1 cellular context compared by ENCODE assay signal in the genomic region with DNA sequence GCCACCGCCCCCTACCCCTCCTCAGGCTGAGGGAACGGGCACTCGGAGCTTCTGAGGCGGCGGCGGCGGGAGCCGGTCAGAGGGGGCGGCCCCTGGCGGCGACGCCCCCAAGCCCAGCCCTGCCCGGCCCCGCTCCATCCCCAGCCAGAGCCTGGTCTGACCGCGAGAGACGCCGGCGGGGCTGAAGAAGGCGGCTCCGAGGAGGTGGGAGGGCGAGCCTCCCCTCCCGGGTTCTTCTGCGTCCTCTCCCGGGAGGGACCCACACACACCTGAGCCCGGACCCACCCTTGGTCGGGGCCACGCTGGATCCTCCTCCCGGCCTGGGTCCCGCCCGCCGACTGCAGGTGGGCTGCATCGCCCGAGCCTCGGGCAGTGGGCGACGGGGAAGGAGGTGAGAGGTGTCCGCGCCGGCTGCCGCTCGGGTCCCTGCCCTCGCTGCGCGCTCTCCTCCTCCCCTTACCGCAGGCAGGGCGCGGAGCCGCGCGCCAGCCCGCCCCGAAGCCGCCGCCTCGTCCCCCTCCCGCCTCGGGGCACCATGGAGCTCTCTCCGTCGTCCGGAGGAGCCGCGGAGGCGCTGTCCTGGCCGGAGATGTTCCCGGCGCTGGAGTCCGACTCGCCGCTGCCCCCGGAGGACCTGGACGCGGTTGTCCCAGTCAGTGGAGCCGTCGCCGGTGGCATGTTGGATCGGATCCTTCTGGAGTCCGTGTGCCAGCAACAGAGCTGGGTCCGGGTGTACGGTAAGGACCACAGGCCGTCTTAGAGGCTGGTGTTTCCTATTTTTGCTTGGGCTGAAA.
TF ChIP-seq lines count a peak whose summit lies in the region.

TSS of gene RASAL2 (plus strand) at position 147 of the 794 bp plus-strand sequence. CDS start at position 536, 389 bp downstream.

TF ChIP-seq in HepG2, 621 proteins besides CTCF, POLR2A, EP300 and RAD21 (continued from another document and continues in another):
- TF ChIP-seq, protein P1, sequence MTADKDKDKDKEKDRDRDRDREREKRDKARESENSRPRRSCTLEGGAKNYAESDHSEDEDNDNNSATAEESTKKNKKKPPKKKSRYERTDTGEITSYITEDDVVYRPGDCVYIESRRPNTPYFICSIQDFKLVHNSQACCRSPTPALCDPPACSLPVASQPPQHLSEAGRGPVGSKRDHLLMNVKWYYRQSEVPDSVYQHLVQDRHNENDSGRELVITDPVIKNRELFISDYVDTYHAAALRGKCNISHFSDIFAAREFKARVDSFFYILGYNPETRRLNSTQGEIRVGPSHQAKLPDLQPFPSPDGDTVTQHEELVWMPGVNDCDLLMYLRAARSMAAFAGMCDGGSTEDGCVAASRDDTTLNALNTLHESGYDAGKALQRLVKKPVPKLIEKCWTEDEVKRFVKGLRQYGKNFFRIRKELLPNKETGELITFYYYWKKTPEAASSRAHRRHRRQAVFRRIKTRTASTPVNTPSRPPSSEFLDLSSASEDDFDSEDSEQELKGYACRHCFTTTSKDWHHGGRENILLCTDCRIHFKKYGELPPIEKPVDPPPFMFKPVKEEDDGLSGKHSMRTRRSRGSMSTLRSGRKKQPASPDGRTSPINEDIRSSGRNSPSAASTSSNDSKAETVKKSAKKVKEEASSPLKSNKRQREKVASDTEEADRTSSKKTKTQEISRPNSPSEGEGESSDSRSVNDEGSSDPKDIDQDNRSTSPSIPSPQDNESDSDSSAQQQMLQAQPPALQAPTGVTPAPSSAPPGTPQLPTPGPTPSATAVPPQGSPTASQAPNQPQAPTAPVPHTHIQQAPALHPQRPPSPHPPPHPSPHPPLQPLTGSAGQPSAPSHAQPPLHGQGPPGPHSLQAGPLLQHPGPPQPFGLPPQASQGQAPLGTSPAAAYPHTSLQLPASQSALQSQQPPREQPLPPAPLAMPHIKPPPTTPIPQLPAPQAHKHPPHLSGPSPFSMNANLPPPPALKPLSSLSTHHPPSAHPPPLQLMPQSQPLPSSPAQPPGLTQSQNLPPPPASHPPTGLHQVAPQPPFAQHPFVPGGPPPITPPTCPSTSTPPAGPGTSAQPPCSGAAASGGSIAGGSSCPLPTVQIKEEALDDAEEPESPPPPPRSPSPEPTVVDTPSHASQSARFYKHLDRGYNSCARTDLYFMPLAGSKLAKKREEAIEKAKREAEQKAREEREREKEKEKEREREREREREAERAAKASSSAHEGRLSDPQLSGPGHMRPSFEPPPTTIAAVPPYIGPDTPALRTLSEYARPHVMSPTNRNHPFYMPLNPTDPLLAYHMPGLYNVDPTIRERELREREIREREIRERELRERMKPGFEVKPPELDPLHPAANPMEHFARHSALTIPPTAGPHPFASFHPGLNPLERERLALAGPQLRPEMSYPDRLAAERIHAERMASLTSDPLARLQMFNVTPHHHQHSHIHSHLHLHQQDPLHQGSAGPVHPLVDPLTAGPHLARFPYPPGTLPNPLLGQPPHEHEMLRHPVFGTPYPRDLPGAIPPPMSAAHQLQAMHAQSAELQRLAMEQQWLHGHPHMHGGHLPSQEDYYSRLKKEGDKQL (CRISPR knock-in tag; IDR thresholded peaks at IDR 0.05; ENCODE audit: low read depth) = no peak
- TF ChIP-seq ZNF101 (CRISPR knock-in tag; IDR thresholded peaks at IDR 0.05; ENCODE audit: borderline replicate concordance, low read depth) (no peak), NFKBIZ (CRISPR knock-in tag; IDR thresholded peaks at IDR 0.05) (no peak), SOX13 (IDR thresholded peaks at IDR 0.05) (no peak), SOX13 (CRISPR knock-in tag; conservative IDR thresholded peaks at IDR 0.05 in 1 of 2, IDR thresholded peaks at IDR 0.05 in 1 of 2) (0 out of 4 replicates have a peak, but pooled peaks of 1 of the 2 experiments have one; percentile 1), KLF16 (CRISPR knock-in tag; IDR thresholded peaks at IDR 0.05) (0 out of 4 replicates have a peak, but pooled peaks of 1 of the 2 experiments have one; percentile 18), SAP130 (CRISPR knock-in tag; IDR thresholded peaks at IDR 0.05; ENCODE audit: low read depth) (peak; percentile 57), HDAC1 (CRISPR knock-in tag; IDR thresholded peaks at IDR 0.05) (peak; percentile 28; the same call in 1 of the 2 replicates), SMAD1 (CRISPR knock-in tag; IDR thresholded peaks at IDR 0.05; ENCODE audit: borderline replicate concordance, low read depth) (no peak), PLRG1 (conservative IDR thresholded peaks at IDR 0.05) (no peak), THRA (CRISPR knock-in tag; IDR thresholded peaks at IDR 0.05; ENCODE audit: borderline replicate concordance) (0 out of 2 replicates have a peak, but pooled peaks have one; percentile 3), CHD2 (IDR thresholded peaks at IDR 0.05; ENCODE audit: low read depth, low read length) (no peak), ZNF354B (CRISPR knock-in tag; IDR thresholded peaks at IDR 0.05) (no peak), ATAD3A (CRISPR knock-in tag; IDR thresholded peaks at IDR 0.05) (no peak), HNRNPK (IDR thresholded peaks at IDR 0.05; ENCODE audit: low read depth, low read length, poor library complexity, severe bottlenecking) (no peak), NONO (IDR thresholded peaks at IDR 0.05) (no peak), NONO (CRISPR knock-in tag; conservative IDR thresholded peaks at IDR 0.05) (peak; percentile 42; the same call in 1 of the 2 replicates), ZSCAN25 (CRISPR knock-in tag; IDR thresholded peaks at IDR 0.05) (0 out of 2 replicates have a peak, but pooled peaks have one; percentile 5), RBM39 (IDR thresholded peaks at IDR 0.05; ENCODE audit: low read depth, low read length, poor library complexity, severe bottlenecking) (no peak), ZBTB7A (CRISPR knock-in tag; IDR thresholded peaks at IDR 0.05) (peak; percentile 50), ZBTB49 (CRISPR knock-in tag; IDR thresholded peaks at IDR 0.05; ENCODE audit: borderline replicate concordance) (no peak), HDAC6 (IDR thresholded peaks at IDR 0.05; ENCODE audit: low read depth, low read length) (no peak), MBNL3 (CRISPR knock-in tag; conservative IDR thresholded peaks at IDR 0.05) (no peak), UBTF (CRISPR knock-in tag; IDR thresholded peaks at IDR 0.05) (peak; percentile 99), MAX (IDR thresholded peaks at IDR 0.05) (peak; percentile 25; the same call in 1 of the 2 replicates), RORA (CRISPR knock-in tag; IDR thresholded peaks at IDR 0.05) (no peak), HOXA9 (CRISPR knock-in tag; IDR thresholded peaks at IDR 0.05; ENCODE audit: borderline replicate concordance) (0 out of 2 replicates have a peak, but pooled peaks have one; percentile 39), RXRA (CRISPR knock-in tag; IDR thresholded peaks at IDR 0.05) (no peak), ZNF235 (CRISPR knock-in tag; IDR thresholded peaks at IDR 0.05; ENCODE audit: borderline replicate concordance) (peak; percentile 75; the same call in 1 of the 2 replicates), ZFX (CRISPR knock-in tag; IDR thresholded peaks at IDR 0.05; ENCODE audit: low read depth) (peak; percentile 21), ZNF616 (CRISPR knock-in tag; IDR thresholded peaks at IDR 0.05; ENCODE audit: low read depth) (no peak), ZBTB38 (CRISPR knock-in tag; IDR thresholded peaks at IDR 0.05) (0 out of 2 replicates have a peak, but pooled peaks have one; percentile 16)
- TF ChIP-seq, protein P2, sequence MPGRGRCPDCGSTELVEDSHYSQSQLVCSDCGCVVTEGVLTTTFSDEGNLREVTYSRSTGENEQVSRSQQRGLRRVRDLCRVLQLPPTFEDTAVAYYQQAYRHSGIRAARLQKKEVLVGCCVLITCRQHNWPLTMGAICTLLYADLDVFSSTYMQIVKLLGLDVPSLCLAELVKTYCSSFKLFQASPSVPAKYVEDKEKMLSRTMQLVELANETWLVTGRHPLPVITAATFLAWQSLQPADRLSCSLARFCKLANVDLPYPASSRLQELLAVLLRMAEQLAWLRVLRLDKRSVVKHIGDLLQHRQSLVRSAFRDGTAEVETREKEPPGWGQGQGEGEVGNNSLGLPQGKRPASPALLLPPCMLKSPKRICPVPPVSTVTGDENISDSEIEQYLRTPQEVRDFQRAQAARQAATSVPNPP (CRISPR knock-in tag; IDR thresholded peaks at IDR 0.05) = peak; percentile 63; the same call in 1 of the 2 replicates
- TF ChIP-seq, protein P3, sequence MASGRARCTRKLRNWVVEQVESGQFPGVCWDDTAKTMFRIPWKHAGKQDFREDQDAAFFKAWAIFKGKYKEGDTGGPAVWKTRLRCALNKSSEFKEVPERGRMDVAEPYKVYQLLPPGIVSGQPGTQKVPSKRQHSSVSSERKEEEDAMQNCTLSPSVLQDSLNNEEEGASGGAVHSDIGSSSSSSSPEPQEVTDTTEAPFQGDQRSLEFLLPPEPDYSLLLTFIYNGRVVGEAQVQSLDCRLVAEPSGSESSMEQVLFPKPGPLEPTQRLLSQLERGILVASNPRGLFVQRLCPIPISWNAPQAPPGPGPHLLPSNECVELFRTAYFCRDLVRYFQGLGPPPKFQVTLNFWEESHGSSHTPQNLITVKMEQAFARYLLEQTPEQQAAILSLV (CRISPR knock-in tag; IDR thresholded peaks at IDR 0.05; ENCODE audit: borderline replicate concordance) = peak; percentile 40; the same call in 1 of the 2 replicates
- TF ChIP-seq, protein P4, sequence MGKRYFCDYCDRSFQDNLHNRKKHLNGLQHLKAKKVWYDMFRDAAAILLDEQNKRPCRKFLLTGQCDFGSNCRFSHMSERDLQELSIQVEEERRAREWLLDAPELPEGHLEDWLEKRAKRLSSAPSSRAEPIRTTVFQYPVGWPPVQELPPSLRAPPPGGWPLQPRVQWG (CRISPR knock-in tag; IDR thresholded peaks at IDR 0.05; ENCODE audit: borderline replicate concordance, low read depth) = no peak
- TF ChIP-seq, protein P5, sequence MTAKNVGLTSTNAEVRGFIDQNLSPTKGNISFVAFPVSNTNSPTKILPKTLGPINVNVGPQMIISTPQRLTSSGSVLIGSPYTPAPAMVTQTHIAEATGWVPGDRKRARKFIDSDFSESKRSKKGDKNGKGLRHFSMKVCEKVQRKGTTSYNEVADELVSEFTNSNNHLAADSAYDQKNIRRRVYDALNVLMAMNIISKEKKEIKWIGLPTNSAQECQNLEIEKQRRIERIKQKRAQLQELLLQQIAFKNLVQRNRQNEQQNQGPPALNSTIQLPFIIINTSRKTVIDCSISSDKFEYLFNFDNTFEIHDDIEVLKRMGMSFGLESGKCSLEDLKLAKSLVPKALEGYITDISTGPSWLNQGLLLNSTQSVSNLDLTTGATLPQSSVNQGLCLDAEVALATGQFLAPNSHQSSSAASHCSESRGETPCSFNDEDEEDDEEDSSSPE (CRISPR knock-in tag; IDR thresholded peaks at IDR 0.05) = peak; percentile 44
- TF ChIP-seq, protein P6, sequence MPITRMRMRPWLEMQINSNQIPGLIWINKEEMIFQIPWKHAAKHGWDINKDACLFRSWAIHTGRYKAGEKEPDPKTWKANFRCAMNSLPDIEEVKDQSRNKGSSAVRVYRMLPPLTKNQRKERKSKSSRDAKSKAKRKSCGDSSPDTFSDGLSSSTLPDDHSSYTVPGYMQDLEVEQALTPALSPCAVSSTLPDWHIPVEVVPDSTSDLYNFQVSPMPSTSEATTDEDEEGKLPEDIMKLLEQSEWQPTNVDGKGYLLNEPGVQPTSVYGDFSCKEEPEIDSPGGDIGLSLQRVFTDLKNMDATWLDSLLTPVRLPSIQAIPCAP (CRISPR knock-in tag; IDR thresholded peaks at IDR 0.05; ENCODE audit: low read depth) = no peak
